13 cellular contexts compared by ENCODE assay signal in genomic region chr7:158783595-158783994, GRCh38. TPM values are rescaled to one million over a fixed set of nuclear protein-coding genes. Genes with fewer than 3 reads are reported as not detected.
DNase-seq lines count a peak whose midpoint lies in the region; ATAC-seq and TF ChIP-seq lines count a peak whose summit lies in the region.
"Had no signal": no experiment of that assay in that cellular context is flagged by ENCODE, and none has a peak within 500 bp of the region (broad histone marks: within the 10 kb centered on the region; RNA-seq: fewer than 3 reads in every experiment).

No MANE protein-coding gene starts in this region.

- peaks cover 0 to 58% (median 29%) of the 10 kb centered on the region in 12 donors for H3K4me1 ChIP-seq in heart left ventricle
- H3K4me1 ChIP-seq in skeletal muscle tissue (ENCODE audit: control insufficient read depth in 3 of 3, insufficient read depth in 3 of 3, low read length in 3 of 3), result peaks cover 26 to 37% (median 31%) of the 10 kb centered on the region in 3 donors

- H3K36me3 Mint-ChIP-seq in CD4-positive, alpha-beta T cell (ENCODE audit: low read depth), result peaks cover 31% of the 10 kb centered on the region
- peaks cover 4% of the 10 kb centered on the region for H3K36me3 Mint-ChIP-seq in T-helper 17 cell (ENCODE audit: low read depth)

- DNase-seq in CD4-positive, alpha-beta T cell, result no peak
- DNase-seq in T-helper 17 cell, result no peak
- DNase-seq in heart left ventricle, result no peak
- DNase-seq in NCI-H345 treated with DMSO at 0.1 percent for 48 hours (lab: John Stamatoyannopoulos, UW; ENCODE audit: unreplicated experiment), result no peak
- DNase-seq in HK-2 (ENCODE audit: unreplicated experiment), result no peak
- DNase-seq in effector CD4-positive, alpha-beta T cell, result no peak
- DNase-seq: caudate nucleus, NCI-H1092 treated with DMSO at 0.1 percent for 48 hours, NCI-H524 treated with DMSO at 0.1 percent for 48 hours had no signal

- no peaks in the 10 kb centered on the region for H3K9me3 ChIP-seq in CD4-positive, alpha-beta T cell (ENCODE audit: control insufficient read depth, low read length)
- H3K9me3 ChIP-seq in T-helper 17 cell (ENCODE audit: control insufficient read depth, low read length, poor library complexity, severe bottlenecking) (no peaks in the 10 kb centered on the region), heart left ventricle (no peaks in the 10 kb centered on the region), skeletal muscle tissue (ENCODE audit: control insufficient read depth in 3 of 3, low read length in 3 of 3) (no peaks in the 10 kb centered on the region)
- H3K9me3 ChIP-seq: neutrophil had no signal

- no peak for TF ChIP-seq CTCF in CD4-positive, alpha-beta T cell (IDR thresholded peaks at IDR 0.05)
- no peak for TF ChIP-seq CTCF in heart left ventricle (IDR thresholded peaks at IDR 0.05)

- peak; percentile 21 for ATAC-seq in CD4-positive, alpha-beta T cell (ENCODE audit: poor library complexity)
- ATAC-seq in T-helper 17 cell (peak; percentile 30), heart left ventricle (peak in 3 of 4 donors; percentile 11 to 31 (median 16)), GM19455 (IDR thresholded peaks at IDR 0.05; ENCODE audit: unreplicated experiment) (no peak)

- no peak for TF ChIP-seq POLR2A in heart left ventricle (IDR thresholded peaks at IDR 0.05)

- peak overlapping the region in 2 of 3 donors; percentile 34 to 60 for H3K9ac ChIP-seq in skeletal muscle tissue (ENCODE audit: low read depth in 1 of 3, low read length in 3 of 3)

- H3K4me3 ChIP-seq in heart left ventricle (peak overlapping the region in 2 of 12 donors; percentile 12 to 27), skeletal muscle tissue (ENCODE audit: low read length in 3 of 3) (no peak overlapping the region)

- POLR2A ChIA-PET in CD4-positive, alpha-beta T cell (lab: Charles Lee), result interaction anchor here (1.0 to 1.8 kb wide), 4 partner anchors 12 to 46 kb away, joined by 3 to 10 read pairs (median 6); partner anchors contain the start of gene ESYT2

- no peaks in the 10 kb centered on the region for H3K27me3 ChIP-seq in CD4-positive, alpha-beta T cell (ENCODE audit: control insufficient read depth, insufficient read depth, low read length)
- H3K27me3 ChIP-seq in heart left ventricle, result no peaks in the 10 kb centered on the region
- no peaks in the 10 kb centered on the region for H3K27me3 ChIP-seq in skeletal muscle tissue (ENCODE audit: control insufficient read depth in 3 of 3, insufficient read depth in 3 of 3, low read length in 3 of 3)
- H3K27me3 ChIP-seq: neutrophil had no signal

- no peak overlapping the region for H3K4me3 Mint-ChIP-seq in CD4-positive, alpha-beta T cell
- no peak overlapping the region for H3K4me3 Mint-ChIP-seq in T-helper 17 cell
- H3K4me3 Mint-ChIP-seq: CD14-positive monocyte had no signal

- no peaks in the 10 kb centered on the region for H3K9me3 Mint-ChIP-seq in CD4-positive, alpha-beta T cell
- H3K9me3 Mint-ChIP-seq: CD14-positive monocyte had no signal

- H3K4me1 Mint-ChIP-seq in CD4-positive, alpha-beta T cell (ENCODE audit: low read depth), result peaks cover 7% of the 10 kb centered on the region
- H3K4me1 Mint-ChIP-seq in T-helper 17 cell, result peaks cover 16% of the 10 kb centered on the region
- H3K4me1 Mint-ChIP-seq: CD14-positive monocyte had no signal

- CTCF ChIA-PET in CD4-positive, alpha-beta T cell (lab: Charles Lee), result interaction anchor here (1.2 to 1.4 kb wide), 2 partner anchors 10 to 46 kb away, joined by 4 to 7 read pairs; partner anchors contain the start of gene ESYT2

- no peaks in the 10 kb centered on the region for H3K27me3 Mint-ChIP-seq in CD4-positive, alpha-beta T cell
- no peaks in the 10 kb centered on the region for H3K27me3 Mint-ChIP-seq in T-helper 17 cell

- peaks cover 0 to 81% (median 58%) of the 10 kb centered on the region in 9 donors for H3K36me3 ChIP-seq in heart left ventricle
- peaks cover 13 to 34% (median 31%) of the 10 kb centered on the region in 3 donors for H3K36me3 ChIP-seq in skeletal muscle tissue (ENCODE audit: control insufficient read depth in 3 of 3, insufficient read depth in 3 of 3, low read length in 3 of 3)

- H3K27ac Mint-ChIP-seq in CD4-positive, alpha-beta T cell, result no peak overlapping the region
- no peak overlapping the region for H3K27ac Mint-ChIP-seq in T-helper 17 cell

- intact Hi-C loops in CD4-positive, alpha-beta T cell (cut with DNase I, micrococcal nuclease), result loop anchor here in 1 of 2 experiments (2.0 kb wide), 1 partner anchor 193 kb away; no protein-coding TSS in a partner anchor
- intact Hi-C loops in heart left ventricle (cut with DNase I), result loop anchor here (2.0 to 10.0 kb wide), 6 partner anchors 34 to 194 kb away; partner anchors contain the start of gene ESYT2 (in 7 of the 10)

- H3K27ac ChIP-seq in CD4-positive, alpha-beta T cell (ENCODE audit: low read depth, low read length), result no peak overlapping the region
- H3K27ac ChIP-seq in heart left ventricle (peak overlapping the region; percentile 59 to 90 (median 82)), skeletal muscle tissue (ENCODE audit: low read depth, low read length) (peak overlapping the region; percentile 78)
- H3K27ac ChIP-seq: neutrophil had no signal

- WGBS in heart left ventricle, 4 donors, result 46 to 58% (median 50%) methylated on average over 8 of the region's 8 CpGs

RNA-seq across cellular contexts. Expression of gene ESYT2, which starts 45.7 kb away (rescaled TPM):
- 100 to 1,000 TPM; 106 to 112 TPM for total RNA-seq in CD4-positive, alpha-beta T cell
- total RNA-seq in T-helper 17 cell, result 100 to 1,000 TPM; 104 to 113 TPM
- 10 to 100 TPM; 42.8 to 91.8 (median 50.9) TPM for total RNA-seq in heart left ventricle
- polyA plus RNA-seq in heart left ventricle, result 10 to 100 TPM; 16.2 to 46.4 TPM
- 38.1 TPM for total RNA-seq in skeletal muscle tissue
